18 cellular contexts compared by ENCODE assay signal in the genomic region with DNA sequence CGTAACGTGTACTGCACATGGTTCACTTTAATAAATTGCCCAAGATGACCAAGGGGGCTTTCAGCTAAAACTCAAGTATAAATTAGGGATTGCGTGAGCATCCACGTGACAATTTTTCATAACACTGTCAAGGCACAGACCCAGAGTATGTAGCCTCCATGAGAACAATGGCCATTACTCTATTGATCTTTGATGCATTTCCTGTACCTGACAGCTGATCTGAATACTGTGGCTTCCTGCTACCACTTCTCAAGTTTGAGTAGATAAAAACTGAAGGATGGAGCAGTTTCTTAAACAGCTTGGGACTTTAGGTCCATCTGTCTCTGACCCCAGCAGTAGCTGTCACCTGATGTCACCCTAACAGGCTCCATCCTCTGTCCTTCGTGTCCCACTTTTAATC.
A peak's percentile ranks its signal among the peaks of the same experiment; 100 is the strongest.
DNase-seq lines count a peak whose midpoint lies in the region; ATAC-seq, FAIRE-seq and TF ChIP-seq lines count a peak whose summit lies in the region.
"Had no signal": no experiment of that assay in that cellular context is flagged by ENCODE, and none has a peak within 500 bp of the region (broad histone marks: within the 10 kb centered on the region; RNA-seq: fewer than 3 reads in every experiment).

No MANE protein-coding gene starts in this region.

- TF ChIP-seq CTCF in WERI-Rb-1 (IDR thresholded peaks at IDR 0.05; ENCODE audit: low read depth, low read length), result no peak
- no peak for TF ChIP-seq CTCF in endothelial cell of umbilical vein (IDR thresholded peaks at IDR 0.05; ENCODE audit: extremely low read depth in 1 of 2, insufficient read depth in 1 of 2, low read depth in 1 of 2, low read length in 2 of 2)

- CTCF ChIA-PET in endothelial cell of umbilical vein (lab: Charles Lee), result interaction anchor here (1.5 to 3.1 kb wide), 4 partner anchors 14 to 128 kb away, joined by 4 to 20 read pairs (median 8); a partner anchor contains a TSS

- POLR2A ChIA-PET in activated naive CD8-positive, alpha-beta T cell treated with anti-CD3 and anti-CD28 coated beads, Interleukin-2, amount 10 ng/mL, durations not matched to agents 7 days and 5 days (lab: Charles Lee), result no interaction called here
- POLR2A ChIA-PET in endothelial cell of umbilical vein (lab: Charles Lee), result no interaction called here

- peak; percentile 23 for TF ChIP-seq POLR2A in endothelial cell of umbilical vein (IDR thresholded peaks at IDR 0.05; ENCODE audit: low read depth, low read length)

- H3K4me3 Mint-ChIP-seq in activated naive CD8-positive, alpha-beta T cell treated with anti-CD3 and anti-CD28 coated beads, Interleukin-2, amount 10 ng/mL, durations not matched to agents 7 days and 5 days, result no peak overlapping the region
- no peak overlapping the region for H3K4me3 Mint-ChIP-seq in activated naive CD8-positive, alpha-beta T cell treated with anti-CD3 and anti-CD28 coated beads, Interleukin-2, amount 50 U/mL, for 24 hours
- H3K4me3 Mint-ChIP-seq: B cell; CD8-positive, alpha-beta T cell; GM23338; HFFc6 had no signal

- H3K9ac ChIP-seq in endothelial cell of umbilical vein (replicated peaks; ENCODE audit: extremely low read depth, insufficient read depth, low read length), result no peak overlapping the region
- H3K9ac ChIP-seq: BLaER1 treated with 17β-estradiol and CSF1 and Interleukin-3, amounts not matched to agents 10 nM and 100 nM had no signal

- FAIRE-seq in endothelial cell of umbilical vein (lab: Jason Lieb, UNC), result peak; percentile 73
- FAIRE-seq: H54 had no signal

- H3K27me3 ChIP-seq in WERI-Rb-1 (ENCODE audit: insufficient read depth, low read depth, severe bottlenecking) (no peaks in the 10 kb centered on the region), endothelial cell of umbilical vein (ENCODE audit: control insufficient read depth in 2 of 2, insufficient read depth in 2 of 2, low read length in 2 of 2) (no peaks in the 10 kb centered on the region)
- H3K27me3 ChIP-seq: BLaER1 treated with 17β-estradiol and CSF1 and Interleukin-3, amounts not matched to agents 10 nM and 100 nM had no signal

- H4K20me1 ChIP-seq in endothelial cell of umbilical vein (replicated peaks; ENCODE audit: control insufficient read depth, extremely low read depth, insufficient read depth, low read length), result no peaks in the 10 kb centered on the region
- H4K20me1 ChIP-seq: BLaER1 treated with 17β-estradiol and CSF1 and Interleukin-3, amounts not matched to agents 10 nM and 100 nM had no signal

- H3K9me3 ChIP-seq in WERI-Rb-1 (ENCODE audit: severe bottlenecking) (no peaks in the 10 kb centered on the region), endothelial cell of umbilical vein (replicated peaks; ENCODE audit: control insufficient read depth, insufficient read depth, low read length) (no peaks in the 10 kb centered on the region)

- H3K27ac Mint-ChIP-seq in activated naive CD8-positive, alpha-beta T cell treated with anti-CD3 and anti-CD28 coated beads, Interleukin-2, amount 10 ng/mL, durations not matched to agents 7 days and 5 days, result peak overlapping the region; percentile 27
- no peak overlapping the region for H3K27ac Mint-ChIP-seq in activated naive CD8-positive, alpha-beta T cell treated with anti-CD3 and anti-CD28 coated beads, Interleukin-2, amount 50 U/mL, for 24 hours
- H3K27ac Mint-ChIP-seq: B cell; CD8-positive, alpha-beta T cell; GM23338; HFFc6 had no signal

- no peaks in the 10 kb centered on the region for H3K9me1 ChIP-seq in endothelial cell of umbilical vein (replicated peaks; ENCODE audit: control insufficient read depth, extremely low read depth, insufficient read depth, low read length)

- no peak overlapping the region for H2AFZ ChIP-seq in endothelial cell of umbilical vein (ENCODE audit: low read depth, low read length)
- H2AFZ ChIP-seq: GM23338 had no signal

- H3K79me2 ChIP-seq in endothelial cell of umbilical vein (ENCODE audit: control insufficient read depth, insufficient read depth, low read length), result peaks cover 12% of the 10 kb centered on the region

- peaks cover 26% of the 10 kb centered on the region for H3K36me3 Mint-ChIP-seq in activated naive CD8-positive, alpha-beta T cell treated with anti-CD3 and anti-CD28 coated beads, Interleukin-2, amount 10 ng/mL, durations not matched to agents 7 days and 5 days
- H3K36me3 Mint-ChIP-seq in activated naive CD8-positive, alpha-beta T cell treated with anti-CD3 and anti-CD28 coated beads, Interleukin-2, amount 50 U/mL, for 24 hours (ENCODE audit: low read depth), result peaks cover 30% of the 10 kb centered on the region

- peaks cover 22% of the 10 kb centered on the region for H3K4me1 ChIP-seq in endothelial cell of umbilical vein (ENCODE audit: control insufficient read depth, extremely low read depth, insufficient read depth, low read length)
- H3K4me1 ChIP-seq: BLaER1 treated with 17β-estradiol and CSF1 and Interleukin-3, amounts not matched to agents 10 nM and 100 nM had no signal

- intact Hi-C loops in endothelial cell of umbilical vein (cut with micrococcal nuclease), result loop anchor here (2.0 kb wide), 2 partner anchors 17 to 37 kb away; no protein-coding TSS in a partner anchor

- peaks cover 11% of the 10 kb centered on the region for H3K4me1 Mint-ChIP-seq in activated naive CD8-positive, alpha-beta T cell treated with anti-CD3 and anti-CD28 coated beads, Interleukin-2, amount 10 ng/mL, durations not matched to agents 7 days and 5 days
- no peaks in the 10 kb centered on the region for H3K4me1 Mint-ChIP-seq in activated naive CD8-positive, alpha-beta T cell treated with anti-CD3 and anti-CD28 coated beads, Interleukin-2, amount 50 U/mL, for 24 hours
- H3K4me1 Mint-ChIP-seq: B cell, GM23338 had no signal

- H3K27me3 Mint-ChIP-seq in activated naive CD8-positive, alpha-beta T cell treated with anti-CD3 and anti-CD28 coated beads, Interleukin-2, amount 10 ng/mL, durations not matched to agents 7 days and 5 days, result no peaks in the 10 kb centered on the region
- H3K27me3 Mint-ChIP-seq in activated naive CD8-positive, alpha-beta T cell treated with anti-CD3 and anti-CD28 coated beads, Interleukin-2, amount 50 U/mL, for 24 hours, result no peaks in the 10 kb centered on the region
- H3K27me3 Mint-ChIP-seq: B cell had no signal

- dilution Hi-C loops in endothelial cell of umbilical vein (cut with MboI; ENCODE audit: extremely low pct_ligation_motif_present, low sequenced_read_pairs), result no loop called here

- H3K36me3 ChIP-seq in WERI-Rb-1 (peaks cover 47% of the 10 kb centered on the region), endothelial cell of umbilical vein (ENCODE audit: control insufficient read depth in 2 of 2, extremely low read depth in 1 of 2, insufficient read depth in 2 of 2, low read length in 2 of 2) (peaks cover 47 to 52% of the 10 kb centered on the region in 2 experiments)

- no TSS peak for BruUV-seq in endothelial cell of umbilical vein (replicated peaks; lab: Mats Ljungman, UMichigan)

- H3K27ac ChIP-seq in WERI-Rb-1, result peak overlapping the region; percentile 55
- peak overlapping the region; percentile 72 for H3K27ac ChIP-seq in endothelial cell of umbilical vein (ENCODE audit: insufficient read depth, low read depth, low read length)
- H3K27ac ChIP-seq: BLaER1 treated with 17β-estradiol and CSF1 and Interleukin-3, amounts not matched to agents 10 nM and 100 nM; HL-60 had no signal

- H3K4me3 ChIP-seq in WERI-Rb-1 (ENCODE audit: low read depth, low read length), result no peak overlapping the region
- H3K4me3 ChIP-seq in endothelial cell of umbilical vein (replicated peaks in 1 of 3; ENCODE audit: insufficient read depth in 1 of 3, low read depth in 1 of 3, low read length in 3 of 3), result no peak overlapping the region
- H3K4me3 ChIP-seq: BLaER1 treated with 17β-estradiol and CSF1 and Interleukin-3, amounts not matched to agents 10 nM and 100 nM; GM12878; GM23338 had no signal

- H3K9me3 Mint-ChIP-seq in activated naive CD8-positive, alpha-beta T cell treated with anti-CD3 and anti-CD28 coated beads, Interleukin-2, amount 10 ng/mL, durations not matched to agents 7 days and 5 days, result no peaks in the 10 kb centered on the region
- H3K9me3 Mint-ChIP-seq in activated naive CD8-positive, alpha-beta T cell treated with anti-CD3 and anti-CD28 coated beads, Interleukin-2, amount 50 U/mL, for 24 hours, result no peaks in the 10 kb centered on the region
- H3K9me3 Mint-ChIP-seq: CD8-positive, alpha-beta T cell; GM23338; HFFc6 had no signal

- H3K4me2 ChIP-seq in endothelial cell of umbilical vein (ENCODE audit: insufficient read depth, low read length), result no peak overlapping the region
- H3K4me2 ChIP-seq: BLaER1 treated with 17β-estradiol and CSF1 and Interleukin-3, amounts not matched to agents 10 nM and 100 nM; GM23338 had no signal

- no peak for DNase-seq in activated naive CD8-positive, alpha-beta T cell treated with anti-CD3 and anti-CD28 coated beads, Interleukin-2, amount 10 ng/mL, durations not matched to agents 7 days and 5 days
- no peak for DNase-seq in activated naive CD8-positive, alpha-beta T cell treated with anti-CD3 and anti-CD28 coated beads, Interleukin-2, amount 50 U/mL, for 24 hours
- DNase-seq in WERI-Rb-1 (peak; percentile 63), endothelial cell of umbilical vein (ENCODE audit: low read depth, low spot score) (no peak), NCI-H1092 (lab: John Stamatoyannopoulos, UW) (no peak), GM19238 (ENCODE audit: insufficient read length, low spot score) (no peak)
- DNase-seq: Calu3; CD8-positive, alpha-beta T cell; DMS79 treated with DMSO at 0.1 percent for 48 hours; EL; HFFc6 had no signal

- ATAC-seq in activated naive CD8-positive, alpha-beta T cell treated with anti-CD3 and anti-CD28 coated beads, Interleukin-2, amount 10 ng/mL, durations not matched to agents 7 days and 5 days (ENCODE audit: low read depth), result peak; percentile 61
- no peak for ATAC-seq in activated naive CD8-positive, alpha-beta T cell treated with anti-CD3 and anti-CD28 coated beads, Interleukin-2, amount 50 U/mL, for 24 hours
- ATAC-seq: CD8-positive, alpha-beta T cell; GM12878; GM23338; HCT116 had no signal

TF ChIP-seq in endothelial cell of umbilical vein, 7 proteins besides CTCF, POLR2A, EP300 and RAD21:
- TF ChIP-seq FOS (IDR thresholded peaks at IDR 0.05; ENCODE audit: borderline replicate concordance, insufficient read depth, low read length) (no peak), MYC (IDR thresholded peaks at IDR 0.05; ENCODE audit: low read depth, low read length) (no peak), EZH2 (IDR thresholded peaks at IDR 0.05; ENCODE audit: borderline replicate concordance, low read depth, low read length, severe bottlenecking) (no peak), GATA2 (IDR thresholded peaks at IDR 0.05; ENCODE audit: insufficient read depth, insufficient read length, low read depth, low read length) (no peak), POLR2AphosphoS5 (IDR thresholded peaks at IDR 0.05; ENCODE audit: insufficient read depth, low read depth, low read length) (no peak), JUN (IDR thresholded peaks at IDR 0.05; ENCODE audit: borderline replicate concordance, insufficient read depth, insufficient read length, low read depth) (no peak)
- TF ChIP-seq, protein P1, sequence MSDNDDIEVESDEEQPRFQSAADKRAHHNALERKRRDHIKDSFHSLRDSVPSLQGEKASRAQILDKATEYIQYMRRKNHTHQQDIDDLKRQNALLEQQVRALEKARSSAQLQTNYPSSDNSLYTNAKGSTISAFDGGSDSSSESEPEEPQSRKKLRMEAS (IDR thresholded peaks at IDR 0.05; ENCODE audit: insufficient read depth, insufficient read length), result no peak
